In the genomic region with DNA sequence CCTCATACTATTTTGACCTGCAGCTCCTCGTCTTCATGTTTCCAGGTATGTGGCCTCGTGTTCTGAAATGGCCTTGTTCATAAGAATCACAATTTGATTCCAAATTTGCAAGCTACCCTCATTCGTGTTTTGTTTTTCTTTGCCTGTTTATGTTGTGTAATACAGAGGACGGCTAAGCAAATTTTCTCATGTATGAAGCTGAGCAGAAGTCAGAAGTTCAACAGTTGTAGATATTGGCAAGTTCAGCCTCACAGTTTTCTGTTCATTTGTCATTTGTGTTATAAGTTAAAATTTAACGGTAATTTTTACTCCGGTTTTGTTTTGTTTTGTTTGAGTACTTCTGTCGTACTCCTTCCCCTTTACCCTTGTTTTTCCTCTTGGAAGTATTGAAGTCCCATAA, we compare ENCODE assay signal across 2 cellular contexts.
TF ChIP-seq lines count a peak whose summit lies in the region.

No MANE protein-coding gene starts in this region.

TF ChIP-seq in HCT116, 20 proteins besides CTCF, POLR2A, EP300 and RAD21:
- TF ChIP-seq, protein P1, sequence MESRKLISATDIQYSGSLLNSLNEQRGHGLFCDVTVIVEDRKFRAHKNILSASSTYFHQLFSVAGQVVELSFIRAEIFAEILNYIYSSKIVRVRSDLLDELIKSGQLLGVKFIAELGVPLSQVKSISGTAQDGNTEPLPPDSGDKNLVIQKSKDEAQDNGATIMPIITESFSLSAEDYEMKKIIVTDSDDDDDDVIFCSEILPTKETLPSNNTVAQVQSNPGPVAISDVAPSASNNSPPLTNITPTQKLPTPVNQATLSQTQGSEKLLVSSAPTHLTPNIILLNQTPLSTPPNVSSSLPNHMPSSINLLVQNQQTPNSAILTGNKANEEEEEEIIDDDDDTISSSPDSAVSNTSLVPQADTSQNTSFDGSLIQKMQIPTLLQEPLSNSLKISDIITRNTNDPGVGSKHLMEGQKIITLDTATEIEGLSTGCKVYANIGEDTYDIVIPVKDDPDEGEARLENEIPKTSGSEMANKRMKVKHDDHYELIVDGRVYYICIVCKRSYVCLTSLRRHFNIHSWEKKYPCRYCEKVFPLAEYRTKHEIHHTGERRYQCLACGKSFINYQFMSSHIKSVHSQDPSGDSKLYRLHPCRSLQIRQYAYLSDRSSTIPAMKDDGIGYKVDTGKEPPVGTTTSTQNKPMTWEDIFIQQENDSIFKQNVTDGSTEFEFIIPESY (IDR thresholded peaks at IDR 0.05; ENCODE audit: extremely low read depth, insufficient replicate concordance, low read length), result no peak
- no peak for TF ChIP-seq POLR2AphosphoS5 (IDR thresholded peaks at IDR 0.05; ENCODE audit: low read depth, low read length)
- TF ChIP-seq, protein P2, sequence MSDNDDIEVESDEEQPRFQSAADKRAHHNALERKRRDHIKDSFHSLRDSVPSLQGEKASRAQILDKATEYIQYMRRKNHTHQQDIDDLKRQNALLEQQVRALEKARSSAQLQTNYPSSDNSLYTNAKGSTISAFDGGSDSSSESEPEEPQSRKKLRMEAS (IDR thresholded peaks at IDR 0.05), result no peak
- no peak for TF ChIP-seq ZFX (IDR thresholded peaks at IDR 0.05)
- no peak for TF ChIP-seq YY1 (IDR thresholded peaks at IDR 0.05; ENCODE audit: extremely low read depth, insufficient replicate concordance, low read depth, low read length)
- no peak for TF ChIP-seq EGR1 (IDR thresholded peaks at IDR 0.05; ENCODE audit: low read depth)
- no peak for TF ChIP-seq SP1 (IDR thresholded peaks at IDR 0.05; ENCODE audit: low read depth)

TF ChIP-seq in SK-N-SH, 30 proteins besides CTCF, POLR2A, EP300 and RAD21 (continued from another document):
- TF ChIP-seq ELF1 (IDR thresholded peaks at IDR 0.05), result no peak
- TF ChIP-seq, protein P3, sequence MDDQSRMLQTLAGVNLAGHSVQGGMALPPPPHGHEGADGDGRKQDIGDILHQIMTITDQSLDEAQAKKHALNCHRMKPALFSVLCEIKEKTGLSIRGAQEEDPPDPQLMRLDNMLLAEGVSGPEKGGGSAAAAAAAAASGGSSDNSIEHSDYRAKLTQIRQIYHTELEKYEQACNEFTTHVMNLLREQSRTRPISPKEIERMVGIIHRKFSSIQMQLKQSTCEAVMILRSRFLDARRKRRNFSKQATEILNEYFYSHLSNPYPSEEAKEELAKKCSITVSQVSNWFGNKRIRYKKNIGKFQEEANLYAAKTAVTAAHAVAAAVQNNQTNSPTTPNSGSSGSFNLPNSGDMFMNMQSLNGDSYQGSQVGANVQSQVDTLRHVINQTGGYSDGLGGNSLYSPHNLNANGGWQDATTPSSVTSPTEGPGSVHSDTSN (IDR thresholded peaks at IDR 0.05), result no peak
TF ChIP-seq in SK-N-SH: peak in this region for 0.
